In genomic region chr7:27112960-27113949, GRCh38 we compare ENCODE assay signal across 11 cellular contexts. TPM values are rescaled to one million over a fixed set of nuclear protein-coding genes. Genes with fewer than 3 reads are reported as not detected.
DNase-seq lines count a peak whose midpoint lies in the region; ATAC-seq and TF ChIP-seq lines count a peak whose summit lies in the region.
"Had no signal": no experiment of that assay in that cellular context is flagged by ENCODE, and none has a peak within 500 bp of the region (broad histone marks: within the 10 kb centered on the region; RNA-seq: fewer than 3 reads in every experiment).

No MANE protein-coding gene starts in this region.

- no peaks in the 10 kb centered on the region; the same call in 1 of the 2 replicates for H3K36me3 ChIP-seq in RWPE2 (ENCODE audit: low read depth)
- H3K36me3 ChIP-seq in heart left ventricle = no peaks in the 10 kb centered on the region
- no peaks in the 10 kb centered on the region for H3K36me3 ChIP-seq in MM.1S (replicated peaks; ENCODE audit: insufficient read depth, low read length)

- no peak overlapping the region for H3K4me2 ChIP-seq in MM.1S (ENCODE audit: low read depth, low read length)

- peak overlapping the region; percentile 99 for H3K27ac Mint-ChIP-seq in progenitor cell of endocrine pancreas
- H3K27ac Mint-ChIP-seq: T-helper 17 cell had no signal

- H3K4me1 Mint-ChIP-seq in progenitor cell of endocrine pancreas (ENCODE audit: low read depth) = peaks cover 60% of the 10 kb centered on the region
- H3K4me1 Mint-ChIP-seq: T-helper 17 cell had no signal

- no peak overlapping the region for H2AFZ ChIP-seq in MM.1S (ENCODE audit: low read length)

- H3K27me3 Mint-ChIP-seq in progenitor cell of endocrine pancreas = no peaks in the 10 kb centered on the region

- H3K9me3 Mint-ChIP-seq in progenitor cell of endocrine pancreas (ENCODE audit: low read depth) = no peaks in the 10 kb centered on the region

- H3F3A ChIP-seq in MM.1S (ENCODE audit: insufficient read depth, low read length) = no peaks in the 10 kb centered on the region

- no peaks in the 10 kb centered on the region for H3K79me2 ChIP-seq in MM.1S (ENCODE audit: low read length)

- H3K9me2 ChIP-seq in MM.1S (replicated peaks; ENCODE audit: insufficient read depth, low read length) = no peaks in the 10 kb centered on the region

- ATAC-seq in RWPE2 (ENCODE audit: low read depth) (peak; percentile 43), heart left ventricle (peak in 1 of 4 donors; percentile 24)
- ATAC-seq: T-helper 17 cell had no signal

- H3K9me3 ChIP-seq in RWPE2 (ENCODE audit: severe bottlenecking) (no peaks in the 10 kb centered on the region), heart left ventricle (no peaks in the 10 kb centered on the region), MM.1S (replicated peaks; ENCODE audit: insufficient read depth, low read length) (no peaks in the 10 kb centered on the region)

- peak overlapping the region; percentile 97 for H3K4me3 Mint-ChIP-seq in progenitor cell of endocrine pancreas (ENCODE audit: low read depth)
- H3K4me3 Mint-ChIP-seq: T-helper 17 cell had no signal

- 7 to 14% (median 9%) methylated on average over 30 to 57 of the region's 57 CpGs for WGBS in heart left ventricle, 4 donors

- TF ChIP-seq CTCF in RWPE2 (IDR thresholded peaks at IDR 0.05; ENCODE audit: poor library complexity, severe bottlenecking) (no peak), heart left ventricle (IDR thresholded peaks at IDR 0.05) (no peak), progenitor cell of endocrine pancreas (IDR thresholded peaks at IDR 0.05; ENCODE audit: unreplicated experiment) (no peak), MM.1S (IDR thresholded peaks at IDR 0.05; ENCODE audit: low read length) (no peak)

- H3K27me3 ChIP-seq in RWPE2 (ENCODE audit: insufficient read depth, poor library complexity, severe bottlenecking) (no peaks in the 10 kb centered on the region), heart left ventricle (peaks cover 58 to 99% (median 89%) of the 10 kb centered on the region in 9 donors), MM.1S (replicated peaks; ENCODE audit: insufficient read depth, low read length) (peaks cover 30% of the 10 kb centered on the region; the same call in 1 of the 2 replicates)

- DNase-seq in ELF-1 (ENCODE audit: low read depth, low spot score) (peak; percentile 93), RWPE2 (ENCODE audit: low spot score) (no peak), heart left ventricle (no peak), progenitor cell of endocrine pancreas (ENCODE audit: low spot score, unreplicated experiment) (peak; percentile 58), GM19238 (ENCODE audit: insufficient read length, low spot score) (no peak), MM.1S (no peak), iPS-NIHi7 (ENCODE audit: extremely low spot score) (no peak)
- no peak for DNase-seq in effector CD8-positive, alpha-beta T cell (lab: John Stamatoyannopoulos, UW)
- DNase-seq: dorsolateral prefrontal cortex, GF-D8, T-helper 17 cell had no signal

- intact Hi-C loops in heart left ventricle (cut with DNase I) = no loop called here

- peak in 1 of 2 donors; percentile 36 for TF ChIP-seq POLR2A in heart left ventricle (IDR thresholded peaks at IDR 0.05)

- H3K4me3 ChIP-seq in RWPE2 (ENCODE audit: severe bottlenecking) (peak overlapping the region; percentile 76), heart left ventricle (peak overlapping the region; percentile 10 to 61 (median 40)), MM.1S (ENCODE audit: low read length) (no peak overlapping the region)
- H3K4me3 ChIP-seq: dorsolateral prefrontal cortex had no signal

- H3K4me1 ChIP-seq in RWPE2 (ENCODE audit: insufficient read depth, poor library complexity, severe bottlenecking) (peaks cover 29% of the 10 kb centered on the region), heart left ventricle (peaks cover 0 to 35% (median 5%) of the 10 kb centered on the region in 12 donors), MM.1S (ENCODE audit: low read length) (no peaks in the 10 kb centered on the region)

- no peak overlapping the region for H3K9ac ChIP-seq in MM.1S (ENCODE audit: low read length)

- H3K27ac ChIP-seq in RWPE2 (ENCODE audit: poor library complexity, severe bottlenecking) (peak overlapping the region; percentile 86), heart left ventricle (peak overlapping the region in 10 of 12 donors; percentile 43 to 93 (median 67)), MM.1S (ENCODE audit: low read length) (no peak overlapping the region)
- H3K27ac ChIP-seq: dorsolateral prefrontal cortex had no signal

- H4K20me1 ChIP-seq in MM.1S (ENCODE audit: insufficient read depth, low read length) = no peaks in the 10 kb centered on the region

- H3K36me3 Mint-ChIP-seq in progenitor cell of endocrine pancreas (ENCODE audit: insufficient read depth) = peaks cover 23% of the 10 kb centered on the region

RNA-seq across cellular contexts. Expression of gene HOXA2, which starts 10.8 kb away (rescaled TPM):
- total RNA-seq in heart left ventricle (under 1 TPM in 2 of 9 donors, not detected in 7; 0.14 to 0.57 TPM), progenitor cell of endocrine pancreas (17.9 and 18.6 TPM in 2 replicates)
- polyA plus RNA-seq in heart left ventricle = under 1 TPM in 1 of 2 donors, not detected in 1; 0.03 TPM
- total RNA-seq: dorsolateral prefrontal cortex, T-helper 17 cell had no signal

RNA-seq across cellular contexts. Expression of gene HOXA4, which starts 17.3 kb away (rescaled TPM):
- total RNA-seq in heart left ventricle (1 to 10 TPM in 3 of 9 donors, under 1 TPM in 5, not detected in 1; 0.23 to 2.6 (median 0.88) TPM), progenitor cell of endocrine pancreas (13.7 TPM in 2 replicates)
- under 1 TPM; 0.50 to 0.69 TPM for polyA plus RNA-seq in heart left ventricle

RNA-seq across cellular contexts. Expression of gene HOXA1, which starts 17.5 kb away (rescaled TPM):
- total RNA-seq in heart left ventricle (under 1 TPM in 3 of 9 donors, not detected in 6; 0.12 to 0.66 (median 0.59) TPM), progenitor cell of endocrine pancreas (27.4 and 31.2 TPM in 2 replicates)
- polyA plus RNA-seq in heart left ventricle = under 1 TPM in 1 of 2 donors, not detected in 1; 0.07 TPM

RNA-seq across cellular contexts. Expression of gene HOXA5, which starts 30.2 kb away (rescaled TPM):
- total RNA-seq in heart left ventricle (1 to 10 TPM in 1 of 9 donors, under 1 TPM in 2, not detected in 6; 0.28 to 2.8 (median 0.44) TPM), progenitor cell of endocrine pancreas (12.6 and 18.1 TPM in 2 replicates)
- under 1 TPM in 1 of 2 donors, not detected in 1; 0.07 TPM for polyA plus RNA-seq in heart left ventricle

RNA-seq across cellular contexts. Expression of gene HOXA6, which starts 34.3 kb away (rescaled TPM):
- total RNA-seq in heart left ventricle (not detected), progenitor cell of endocrine pancreas (0.38 TPM in 1 of 2 replicates, not detected in the other)
- polyA plus RNA-seq in heart left ventricle = not detected
- total RNA-seq: dorsolateral prefrontal cortex, T-helper 17 cell had no signal

Comparison
In these comparisons a context has a peak if more than half of its experiments do, and no peak if none do; other contexts are left out.
1. DNase-seq: peak in ELF-1 (single experiment) and progenitor cell of endocrine pancreas (single experiment); none in RWPE2 (single experiment), heart left ventricle (0 of 5), GM19238 (single experiment), MM.1S (single experiment), effector CD8-positive, alpha-beta T cell (single experiment) and iPS-NIHi7 (single experiment).
2. RNA of gene HOXA2, which starts 10.8 kb away (total RNA-seq): 17.9 to 18.6 TPM in progenitor cell of endocrine pancreas; 0.14 to 0.57 TPM in heart left ventricle; every median in the first group is over 10 times any median in the second.
3. RNA of gene HOXA1, which starts 17.5 kb away (total RNA-seq): 27.4 to 31.2 TPM in progenitor cell of endocrine pancreas; 0.12 to 0.66 TPM in heart left ventricle; every median in the first group is over 10 times any median in the second.